ENCODE assay signal across 9 cellular contexts in genomic region chr13:50991624-50992610, GRCh38.
DNase-seq lines count a peak whose midpoint lies in the region; ATAC-seq, FAIRE-seq and TF ChIP-seq lines count a peak whose summit lies in the region.
"Had no signal": no experiment of that assay in that cellular context is flagged by ENCODE, and none has a peak within 500 bp of the region (broad histone marks: within the 10 kb centered on the region; RNA-seq: fewer than 3 reads in every experiment).

No MANE protein-coding gene starts in this region.

- H2BK15ac ChIP-seq in mesenchymal stem cell (ENCODE audit: low read depth, poor library complexity, severe bottlenecking) = no peak overlapping the region

- no peak overlapping the region for H2BK5ac ChIP-seq in mesenchymal stem cell (ENCODE audit: low read depth, low read length, poor library complexity, severe bottlenecking)

- DNase-seq in activated CD4-positive, CD25-positive, alpha-beta regulatory T cell treated with anti-CD3 and anti-CD28 coated beads, Interleukin-2, amount 50 U/mL, for 72 hours = no peak
- DNase-seq in NOMO-1 treated with DMSO at 0.1 percent for 48 hours (lab: John Stamatoyannopoulos, UW; ENCODE audit: unreplicated experiment) = peak; percentile 64
- DNase-seq in mesenchymal stem cell = peak; percentile 29
- no peak for DNase-seq in NCI-H526 treated with DMSO at 0.1 percent for 48 hours (lab: John Stamatoyannopoulos, UW)
- DNase-seq in frontal cortex (ENCODE audit: low spot score in 2 of 2) = no peak
- DNase-seq in body of pancreas = no peak

- WGBS in mesenchymal stem cell = 83% methylated on average over 9 of the region's 9 CpGs
- WGBS in body of pancreas, 2 donors = 60 to 67% methylated on average over 8 to 9 of the region's 9 CpGs

- peaks cover 5 to 17% of the 10 kb centered on the region in 2 experiments for H3K27me3 ChIP-seq in mesenchymal stem cell (ENCODE audit: control insufficient read depth in 1 of 2, insufficient read depth in 1 of 2, low read length in 2 of 2)
- no peaks in the 10 kb centered on the region for H3K27me3 ChIP-seq in body of pancreas

- H3K36me3 ChIP-seq in mesenchymal stem cell (ENCODE audit: control insufficient read depth in 1 of 2, insufficient read depth in 2 of 2, low read depth in 1 of 2, low read length in 2 of 2) = no peaks in the 10 kb centered on the region
- H3K36me3 ChIP-seq in body of pancreas (replicated peaks in 1 of 2; ENCODE audit: insufficient read depth in 1 of 2, low read depth in 2 of 2) = no peaks in the 10 kb centered on the region

- no peaks in the 10 kb centered on the region for H3K9me3 ChIP-seq in mesenchymal stem cell (ENCODE audit: control insufficient read depth, low read length)
- H3K9me3 ChIP-seq in body of pancreas = no peaks in the 10 kb centered on the region

- intact Hi-C loops in body of pancreas (cut with DNase I) = no loop called here

- peak; percentile 48 to 85 for ATAC-seq in activated CD4-positive, CD25-positive, alpha-beta regulatory T cell treated with anti-CD3 and anti-CD28 coated beads, Interleukin-2, amount 50 U/mL, for 24 hours
- ATAC-seq in HG02763 (IDR thresholded peaks at IDR 0.05; ENCODE audit: unreplicated experiment) (peak; percentile 88), body of pancreas (no peak)

- peaks cover 2% of the 10 kb centered on the region for H3K4me1 ChIP-seq in mesenchymal stem cell (ENCODE audit: control insufficient read depth, insufficient read depth, low read depth, low read length)
- H3K4me1 ChIP-seq in body of pancreas = no peaks in the 10 kb centered on the region

- H4K8ac ChIP-seq in mesenchymal stem cell (ENCODE audit: low read length) = no peak overlapping the region

- no peaks in the 10 kb centered on the region for H3K79me1 ChIP-seq in mesenchymal stem cell (replicated peaks; ENCODE audit: low read length, poor library complexity, severe bottlenecking)

- TF ChIP-seq CTCF in body of pancreas (IDR thresholded peaks at IDR 0.05) = no peak

- H3K9ac ChIP-seq in mesenchymal stem cell (ENCODE audit: low read length) = peak overlapping the region; percentile 60

- H3K4me2 ChIP-seq in mesenchymal stem cell (ENCODE audit: low read length, poor library complexity, severe bottlenecking) = no peak overlapping the region

- H3K4me3 ChIP-seq in mesenchymal stem cell (ENCODE audit: insufficient read depth in 1 of 2, low read depth in 1 of 2, low read length in 2 of 2) = no peak overlapping the region
- no peak overlapping the region for H3K4me3 ChIP-seq in body of pancreas

- no peak overlapping the region for H2AK5ac ChIP-seq in mesenchymal stem cell (ENCODE audit: low read length, severe bottlenecking)

- H2BK12ac ChIP-seq in mesenchymal stem cell (ENCODE audit: low read length in 2 of 2) = no peak overlapping the region

- FAIRE-seq in frontal cortex (lab: Jason Lieb, UNC) = no peak

- no peak for TF ChIP-seq POLR2A in body of pancreas (IDR thresholded peaks at IDR 0.05)

- no peak overlapping the region for H3K4ac ChIP-seq in mesenchymal stem cell (ENCODE audit: low read depth in 1 of 2, low read length in 2 of 2)

- H2BK120ac ChIP-seq in mesenchymal stem cell (ENCODE audit: low read depth, low read length) = no peak overlapping the region

- H3K18ac ChIP-seq in mesenchymal stem cell (ENCODE audit: low read depth in 1 of 2, low read length in 2 of 2) = peak overlapping the region in 1 of 2 experiments; percentile 52

- H3K14ac ChIP-seq in mesenchymal stem cell (ENCODE audit: low read length in 2 of 2) = peak overlapping the region in 1 of 2 experiments; percentile 19

- H3K27ac ChIP-seq in mesenchymal stem cell (ENCODE audit: low read length, poor library complexity, severe bottlenecking) (no peak overlapping the region), body of pancreas (no peak overlapping the region)
- H3K27ac ChIP-seq: C4-2B had no signal

- H3K23ac ChIP-seq in mesenchymal stem cell (ENCODE audit: low read length in 2 of 2) = no peak overlapping the region

- H4K91ac ChIP-seq in mesenchymal stem cell (ENCODE audit: low read length) = peak overlapping the region; percentile 43

- no peak overlapping the region for H2AFZ ChIP-seq in mesenchymal stem cell (ENCODE audit: low read depth, low read length)

Comparison
In these comparisons a context has a peak if more than half of its experiments do, and no peak if none do; other contexts are left out.
1. DNase-seq: peak in NOMO-1 treated with DMSO at 0.1 percent for 48 hours (single experiment) and mesenchymal stem cell (single experiment); none in activated CD4-positive, CD25-positive, alpha-beta regulatory T cell treated with anti-CD3 and anti-CD28 coated beads, Interleukin-2, amount 50 U/mL, for 72 hours (single experiment), NCI-H526 treated with DMSO at 0.1 percent for 48 hours (single experiment), frontal cortex (0 of 2) and body of pancreas (0 of 4).